ENCODE assay signal across 1 cellular context in the genomic region with DNA sequence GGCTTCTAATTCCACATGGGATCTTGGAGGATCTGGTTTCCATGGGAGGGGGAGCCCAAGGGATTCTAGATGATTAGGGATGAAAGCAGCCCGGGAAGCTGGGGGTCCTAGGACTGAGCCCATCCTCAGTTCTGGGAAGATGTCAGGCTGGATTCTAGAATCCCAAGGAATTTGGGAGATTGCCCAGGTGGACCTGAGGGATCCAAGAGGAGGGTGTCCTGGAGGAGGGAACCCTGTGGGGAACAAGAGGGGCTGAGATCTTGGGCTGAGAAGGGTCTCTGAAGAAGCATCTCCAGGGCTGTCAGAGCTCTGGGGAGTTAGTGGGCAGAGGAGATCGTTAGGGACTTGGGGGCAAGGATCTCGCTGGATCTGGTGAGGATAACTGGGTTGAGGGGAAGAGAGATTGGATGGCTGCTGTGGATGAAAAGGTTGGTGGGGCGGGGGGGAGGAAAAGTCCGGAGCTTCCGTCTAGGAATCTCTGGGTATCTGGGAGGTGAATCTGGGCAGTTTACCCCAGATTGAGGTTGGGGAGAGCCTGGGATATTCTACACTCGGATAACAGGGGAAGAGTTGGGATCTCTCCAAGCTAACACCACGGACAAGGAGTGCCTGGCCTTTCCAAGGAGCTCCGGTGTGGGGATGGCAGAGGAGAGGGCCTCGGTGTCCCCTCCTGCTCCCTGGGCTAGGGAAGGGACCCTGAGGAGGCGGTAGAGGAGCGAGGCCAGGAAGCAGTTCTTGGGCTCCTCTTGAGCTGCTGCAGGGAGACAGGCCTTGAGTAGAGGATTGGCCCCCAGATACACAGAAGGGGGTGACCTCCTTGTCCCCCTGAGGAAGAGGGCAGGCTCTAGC.
TF ChIP-seq lines count a peak whose summit lies in the region.

No MANE protein-coding gene starts in this region.

TF ChIP-seq in HepG2, 621 proteins besides CTCF, POLR2A, EP300 and RAD21:
- TF ChIP-seq, protein P1, sequence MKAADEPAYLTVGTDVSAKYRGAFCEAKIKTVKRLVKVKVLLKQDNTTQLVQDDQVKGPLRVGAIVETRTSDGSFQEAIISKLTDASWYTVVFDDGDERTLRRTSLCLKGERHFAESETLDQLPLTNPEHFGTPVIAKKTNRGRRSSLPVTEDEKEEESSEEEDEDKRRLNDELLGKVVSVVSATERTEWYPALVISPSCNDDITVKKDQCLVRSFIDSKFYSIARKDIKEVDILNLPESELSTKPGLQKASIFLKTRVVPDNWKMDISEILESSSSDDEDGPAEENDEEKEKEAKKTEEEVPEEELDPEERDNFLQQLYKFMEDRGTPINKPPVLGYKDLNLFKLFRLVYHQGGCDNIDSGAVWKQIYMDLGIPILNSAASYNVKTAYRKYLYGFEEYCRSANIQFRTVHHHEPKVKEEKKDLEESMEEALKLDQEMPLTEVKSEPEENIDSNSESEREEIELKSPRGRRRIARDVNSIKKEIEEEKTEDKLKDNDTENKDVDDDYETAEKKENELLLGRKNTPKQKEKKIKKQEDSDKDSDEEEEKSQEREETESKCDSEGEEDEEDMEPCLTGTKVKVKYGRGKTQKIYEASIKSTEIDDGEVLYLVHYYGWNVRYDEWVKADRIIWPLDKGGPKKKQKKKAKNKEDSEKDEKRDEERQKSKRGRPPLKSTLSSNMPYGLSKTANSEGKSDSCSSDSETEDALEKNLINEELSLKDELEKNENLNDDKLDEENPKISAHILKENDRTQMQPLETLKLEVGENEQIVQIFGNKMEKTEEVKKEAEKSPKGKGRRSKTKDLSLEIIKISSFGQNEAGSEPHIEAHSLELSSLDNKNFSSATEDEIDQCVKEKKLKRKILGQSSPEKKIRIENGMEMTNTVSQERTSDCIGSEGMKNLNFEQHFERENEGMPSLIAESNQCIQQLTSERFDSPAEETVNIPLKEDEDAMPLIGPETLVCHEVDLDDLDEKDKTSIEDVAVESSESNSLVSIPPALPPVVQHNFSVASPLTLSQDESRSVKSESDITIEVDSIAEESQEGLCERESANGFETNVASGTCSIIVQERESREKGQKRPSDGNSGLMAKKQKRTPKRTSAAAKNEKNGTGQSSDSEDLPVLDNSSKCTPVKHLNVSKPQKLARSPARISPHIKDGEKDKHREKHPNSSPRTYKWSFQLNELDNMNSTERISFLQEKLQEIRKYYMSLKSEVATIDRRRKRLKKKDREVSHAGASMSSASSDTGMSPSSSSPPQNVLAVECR (CRISPR knock-in tag; IDR thresholded peaks at IDR 0.05; ENCODE audit: borderline replicate concordance), result 0 out of 2 replicates have a peak, but pooled peaks have one; percentile 1
- TF ChIP-seq ZNF703 (CRISPR knock-in tag; IDR thresholded peaks at IDR 0.05; ENCODE audit: borderline replicate concordance), result no peak
